1 cellular context compared by ENCODE assay signal in genomic region chr12:108663324-108664015, GRCh38.
TF ChIP-seq lines count a peak whose summit lies in the region.

No MANE protein-coding gene starts in this region.

TF ChIP-seq in GM12878, 131 proteins besides CTCF, POLR2A, EP300 and RAD21 (continued from another document):
- no peak for TF ChIP-seq NRF1 (conservative IDR thresholded peaks at IDR 0.05; ENCODE audit: low read depth, low read length)
- no peak for TF ChIP-seq BMI1 (IDR thresholded peaks at IDR 0.05; ENCODE audit: borderline replicate concordance)
- no peak for TF ChIP-seq RUNX3 (IDR thresholded peaks at IDR 0.05; ENCODE audit: low read length)
- no peak for TF ChIP-seq CBFB (IDR thresholded peaks at IDR 0.05; ENCODE audit: low read depth)
- peak; percentile 60; the same call in 1 of the 2 replicates for TF ChIP-seq ZNF217 (IDR thresholded peaks at IDR 0.05)
- TF ChIP-seq NR2C2 (IDR thresholded peaks at IDR 0.05; ENCODE audit: borderline replicate concordance, control insufficient read depth, insufficient read length, low read depth): no peak
- 0 out of 2 replicates have a peak, but pooled peaks have one; percentile 35 for TF ChIP-seq PAX8 (IDR thresholded peaks at IDR 0.05)
- TF ChIP-seq SKIL (IDR thresholded peaks at IDR 0.05; ENCODE audit: low read depth, poor library complexity, severe bottlenecking): no peak
- no peak; the same call in 1 of the 2 replicates for TF ChIP-seq NFIC (IDR thresholded peaks at IDR 0.05; ENCODE audit: low read depth, low read length)
- no peak for TF ChIP-seq ATF2 (IDR thresholded peaks at IDR 0.05; ENCODE audit: low read length)
- no peak for TF ChIP-seq ATF7 (IDR thresholded peaks at IDR 0.05; ENCODE audit: low read depth)
- no peak for TF ChIP-seq PBX3 (IDR thresholded peaks at IDR 0.05; ENCODE audit: insufficient replicate concordance, low read depth, low read length)
- no peak for TF ChIP-seq FOXK2 (IDR thresholded peaks at IDR 0.05)
- peak; percentile 65; the same call in 1 of the 2 replicates for TF ChIP-seq SMARCA5 (IDR thresholded peaks at IDR 0.05)
- TF ChIP-seq NFXL1 (IDR thresholded peaks at IDR 0.05; ENCODE audit: borderline replicate concordance): no peak
- no peak for TF ChIP-seq RAD51 (IDR thresholded peaks at IDR 0.05)
- 0 out of 2 replicates have a peak, but pooled peaks have one; percentile 46 for TF ChIP-seq MTA3 (IDR thresholded peaks at IDR 0.05; ENCODE audit: borderline replicate concordance, low read length)
- peak; percentile 58 for TF ChIP-seq MLLT1 (IDR thresholded peaks at IDR 0.05)
- no peak for TF ChIP-seq E2F8 (IDR thresholded peaks at IDR 0.05; ENCODE audit: low read depth, partially characterized antibody)
- TF ChIP-seq NR2F1 (conservative IDR thresholded peaks at IDR 0.05): no peak
- TF ChIP-seq BCLAF1 (IDR thresholded peaks at IDR 0.05): no peak
- TF ChIP-seq DPF2 (IDR thresholded peaks at IDR 0.05): no peak
- no peak for TF ChIP-seq RB1 (IDR thresholded peaks at IDR 0.05; ENCODE audit: borderline replicate concordance)
- no peak for TF ChIP-seq ZBTB4 (CRISPR knock-in tag; IDR thresholded peaks at IDR 0.05)
- 0 out of 2 replicates have a peak, but pooled peaks have one; percentile 10 for TF ChIP-seq LARP7 (IDR thresholded peaks at IDR 0.05)
- TF ChIP-seq SMAD5 (IDR thresholded peaks at IDR 0.05; ENCODE audit: low read depth): no peak
